24 cellular contexts compared by ENCODE assay signal in the genomic region with DNA sequence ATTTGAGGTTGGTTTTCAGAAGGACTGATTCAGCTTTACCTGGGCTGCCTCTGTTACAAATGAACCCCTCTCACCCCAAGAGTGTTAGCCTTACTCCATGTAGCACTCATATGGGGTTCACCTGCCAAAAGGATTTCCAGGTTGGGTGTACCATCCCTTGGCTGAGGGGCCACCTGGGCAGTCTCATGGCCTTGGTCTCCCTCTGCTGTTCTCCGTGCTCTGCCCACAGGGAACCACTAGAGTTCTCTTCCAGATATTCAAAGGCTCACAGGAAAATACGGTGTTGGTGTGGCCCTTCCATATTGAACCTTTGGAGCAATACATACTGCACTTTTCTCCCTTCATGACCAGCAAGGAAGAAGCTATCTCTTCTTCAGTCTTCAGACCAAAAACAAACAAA. TPM values are rescaled to one million over a fixed set of nuclear protein-coding genes. Genes with fewer than 3 reads are reported as not detected.
"Had no signal": no experiment of that assay in that cellular context is flagged by ENCODE, and none has a peak within 500 bp of the region (broad histone marks: within the 10 kb centered on the region; RNA-seq: fewer than 3 reads in every experiment).

No MANE protein-coding gene starts in this region.

- H3K27me3 Mint-ChIP-seq: activated naive CD8-positive, alpha-beta T cell had no signal

- H3K4me3 ChIP-seq: breast epithelium had no signal

- H3K36me3 ChIP-seq: breast epithelium had no signal

- H3K36me3 Mint-ChIP-seq: activated CD8-positive, alpha-beta memory T cell treated with anti-CD3 and anti-CD28 coated beads, Interleukin-2, amount 10 ng/mL, durations not matched to agents 7 days and 5 days had no signal

- DNase-seq: activated CD4-positive, alpha-beta T cell treated with anti-CD3 and anti-CD28 coated beads, Interleukin-2, amount 10 ng/mL, durations not matched to agents 24 days and 14 days; activated CD4-positive, alpha-beta T cell treated with anti-CD3 and anti-CD28 coated beads, Interleukin-2, amount 50 U/mL, for 48 hours; activated CD4-positive, CD25-positive, alpha-beta regulatory T cell treated with anti-CD3 and anti-CD28 coated beads, Interleukin-2, amount 50 U/mL, for 72 hours; activated CD8-positive, alpha-beta memory T cell treated with anti-CD3 and anti-CD28 coated beads, Interleukin-2, amount 10 ng/mL, durations not matched to agents 7 days and 5 days; activated effector memory CD4-positive, alpha-beta T cell treated with anti-CD3 and anti-CD28 coated beads, Interleukin-2, amount 50 U/mL, for 16 hours; activated naive CD4-positive, alpha-beta T cell treated with Interleukin-2 at 50 U/mL for 16 hours; activated T-cell treated with anti-CD3 and anti-CD28 coated beads, Interleukin-2, amount 50 U/mL, for 24 hours; central memory CD4-positive, alpha-beta T cell; NCI-H1092; NCI-H1417 treated with DMSO at 0.1 percent for 48 hours; NCI-H1694; NCI-H2029; NCI-H2107; NCI-H2171 treated with DMSO at 0.1 percent for 48 hours; NCI-H226; NCI-H526; NCI-H774; SHP77 treated with DMSO at 0.1 percent for 48 hours had no signal

- H3K4me1 Mint-ChIP-seq: activated CD4-positive, alpha-beta T cell treated with anti-CD3 and anti-CD28 coated beads, Interleukin-2, amount 10 ng/mL, durations not matched to agents 24 days and 14 days; activated CD8-positive, alpha-beta memory T cell treated with anti-CD3 and anti-CD28 coated beads, Interleukin-2, amount 10 ng/mL, durations not matched to agents 7 days and 5 days had no signal

- H3K27ac Mint-ChIP-seq: activated CD4-positive, alpha-beta T cell treated with anti-CD3 and anti-CD28 coated beads, Interleukin-2, amount 10 ng/mL, durations not matched to agents 24 days and 14 days; activated CD8-positive, alpha-beta memory T cell treated with anti-CD3 and anti-CD28 coated beads, Interleukin-2, amount 10 ng/mL, durations not matched to agents 7 days and 5 days; activated naive CD8-positive, alpha-beta T cell; activated T-cell treated with anti-CD3 and anti-CD28 coated beads, Interleukin-2, amount 50 U/mL, for 24 hours; activated T-helper 1 cell treated with anti-CD3 and anti-CD28 coated beads, Interleukin-12 subunit alpha, Interleukin-12 subunit beta, Interleukin-2, Interleukin-4 antibody, amounts not matched to agents 30 ng/mL and 10 ng/mL and 1 ng/mL, durations not matched to agents 14 hours and 24 hours and 36 hours; T-helper 1 cell treated with Interleukin-12 subunit alpha and Interleukin-12 subunit beta and Interleukin-4 antibody, amounts not matched to agents 30 μg/mL and 1 μg/mL, for 36 hours had no signal

- H3K4me1 ChIP-seq: breast epithelium had no signal

- H3K9me3 Mint-ChIP-seq: activated T-helper 1 cell treated with anti-CD3 and anti-CD28 coated beads, Interleukin-12 subunit alpha, Interleukin-12 subunit beta, Interleukin-2, Interleukin-4 antibody, amounts not matched to agents 30 ng/mL and 10 ng/mL and 1 ng/mL, durations not matched to agents 14 hours and 24 hours and 36 hours; T-helper 1 cell treated with Interleukin-12 subunit alpha and Interleukin-12 subunit beta and Interleukin-4 antibody, amounts not matched to agents 30 μg/mL and 1 μg/mL, for 36 hours had no signal

- H3K4me2 ChIP-seq: KMS-11 had no signal

- H3K27me3 ChIP-seq: breast epithelium had no signal

- H3K4me3 Mint-ChIP-seq: activated CD4-positive, alpha-beta T cell treated with anti-CD3 and anti-CD28 coated beads, Interleukin-2, amount 10 ng/mL, durations not matched to agents 24 days and 14 days; activated CD8-positive, alpha-beta memory T cell treated with anti-CD3 and anti-CD28 coated beads, Interleukin-2, amount 10 ng/mL, durations not matched to agents 7 days and 5 days; activated naive CD8-positive, alpha-beta T cell; activated T-cell treated with anti-CD3 and anti-CD28 coated beads, Interleukin-2, amount 50 U/mL, for 24 hours; activated T-helper 1 cell treated with anti-CD3 and anti-CD28 coated beads, Interleukin-12 subunit alpha, Interleukin-12 subunit beta, Interleukin-2, Interleukin-4 antibody, amounts not matched to agents 30 ng/mL and 10 ng/mL and 1 ng/mL, durations not matched to agents 14 hours and 24 hours and 36 hours; T-helper 1 cell treated with Interleukin-12 subunit alpha and Interleukin-12 subunit beta and Interleukin-4 antibody, amounts not matched to agents 30 μg/mL and 1 μg/mL, for 36 hours had no signal

- ATAC-seq: activated CD8-positive, alpha-beta memory T cell treated with anti-CD3 and anti-CD28 coated beads, Interleukin-2, amount 10 ng/mL, durations not matched to agents 7 days and 5 days; Panc1 had no signal

- H3K27ac ChIP-seq: breast epithelium, KMS-11 had no signal

RNA-seq across cellular contexts. Expression of gene PRDM5, which starts 18.0 kb away (rescaled TPM):
- total RNA-seq: activated CD4-positive, alpha-beta T cell treated with anti-CD3 and anti-CD28 coated beads, Interleukin-2, amount 10 ng/mL, durations not matched to agents 24 days and 14 days; activated T-helper 1 cell treated with anti-CD3 and anti-CD28 coated beads, Interleukin-12 subunit alpha, Interleukin-12 subunit beta, Interleukin-2, Interleukin-4 antibody, amounts not matched to agents 30 ng/mL and 10 ng/mL and 1 ng/mL, durations not matched to agents 14 hours and 24 hours and 36 hours had no signal
